Comparison of ENCODE assay signal across 8 cellular contexts in the genomic region with DNA sequence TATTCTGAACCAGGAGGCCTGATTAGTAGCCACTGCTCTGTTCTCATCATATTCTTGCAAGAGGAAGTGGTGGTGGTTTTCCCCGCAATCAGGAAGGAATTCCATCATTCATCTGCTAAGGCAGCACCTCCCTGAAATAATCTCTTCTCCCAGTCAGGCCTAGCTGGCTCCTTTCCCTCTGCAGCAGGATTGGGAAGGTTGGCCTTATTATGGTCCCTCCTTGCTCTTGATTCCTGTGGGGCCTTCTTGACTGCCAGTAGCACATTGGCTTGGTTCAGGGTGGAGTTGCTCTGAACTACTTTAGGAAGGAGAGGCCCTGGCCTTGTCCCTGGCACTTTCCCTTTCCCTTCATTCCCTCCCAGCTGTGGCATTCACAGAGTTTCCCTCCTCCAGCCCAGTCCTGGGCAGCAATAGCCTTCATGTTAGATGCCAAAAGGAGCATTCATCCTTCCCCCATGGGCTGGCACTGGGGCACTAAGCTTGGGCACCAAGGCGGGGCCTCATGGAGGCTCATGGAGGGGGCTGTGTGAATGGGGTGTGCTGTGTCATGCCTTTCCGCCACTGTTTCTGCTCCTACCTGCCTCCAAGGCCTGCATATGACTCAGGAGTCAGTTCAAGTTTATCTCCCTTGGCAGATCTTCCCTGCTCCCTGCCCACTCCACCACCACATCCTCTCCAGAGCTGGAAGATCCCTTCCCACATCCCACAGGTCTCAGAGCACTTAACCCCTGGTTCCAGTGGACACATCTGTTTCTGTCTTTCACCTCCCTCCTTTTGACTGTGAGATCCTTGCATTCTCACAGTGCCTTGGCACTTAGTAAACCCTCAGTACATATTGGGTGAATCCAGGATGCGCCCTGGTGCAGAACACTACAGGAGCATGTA. TPM values are rescaled to one million over a fixed set of nuclear protein-coding genes. Genes with fewer than 3 reads are reported as not detected.
DNase-seq lines count a peak whose midpoint lies in the region; ATAC-seq and TF ChIP-seq lines count a peak whose summit lies in the region.

No MANE protein-coding gene starts in this region.

- H3K4me3 ChIP-seq in adrenal gland (no peak overlapping the region), kidney epithelial cell (ENCODE audit: low read depth, low read length) (no peak overlapping the region)

- H3K27me3 ChIP-seq in adrenal gland (no peaks in the 10 kb centered on the region), kidney epithelial cell (ENCODE audit: control insufficient read depth, insufficient read depth, low read length) (no peaks in the 10 kb centered on the region)

- H3K9me3 ChIP-seq in adrenal gland (replicated peaks in 1 of 3) = no peaks in the 10 kb centered on the region

- intact Hi-C loops in adrenal gland (cut with DNase I) = no loop called here

- no peaks in the 10 kb centered on the region for H3K36me3 ChIP-seq in adrenal gland (replicated peaks in 1 of 2)
- no peaks in the 10 kb centered on the region for H3K36me3 ChIP-seq in kidney epithelial cell (ENCODE audit: control insufficient read depth, insufficient read depth, low read length)

- no peak overlapping the region for H3K27ac ChIP-seq in adrenal gland

- H3K4me1 ChIP-seq in adrenal gland (replicated peaks in 1 of 2) = peaks cover 0 to 5% of the 10 kb centered on the region in 2 donors

- TF ChIP-seq CTCF in adrenal gland (IDR thresholded peaks at IDR 0.05) = no peak
- TF ChIP-seq CTCF in kidney epithelial cell (IDR thresholded peaks at IDR 0.05; ENCODE audit: insufficient read depth, low read length, poor library complexity, severe bottlenecking) = no peak

- DNase-seq in AG20443 (ENCODE audit: low spot score) (peak; percentile 86), HPDE6-E6E7 (ENCODE audit: extremely low spot score) (peak; percentile 77), adrenal gland (peak in 5 of 7 donors; percentile 20 to 55 (median 30)), kidney epithelial cell (ENCODE audit: low read depth) (peak; percentile 42), NCI-H146 treated with DMSO at 0.1 percent for 48 hours (lab: John Stamatoyannopoulos, UW; ENCODE audit: unreplicated experiment) (no peak)
- DNase-seq in stimulated activated naive CD4-positive, alpha-beta T cell treated with Interleukin-2 at 50 U/mL for 16 hours (lab: John Stamatoyannopoulos, UW) = no peak

- no peak for TF ChIP-seq POLR2A in adrenal gland (IDR thresholded peaks at IDR 0.05)

- 70 to 87% (median 74%) methylated on average over 4 of the region's 4 CpGs for WGBS in adrenal gland, 4 donors

- ATAC-seq in GM21825 (IDR thresholded peaks at IDR 0.05; ENCODE audit: unreplicated experiment) = no peak
- no peak for ATAC-seq in HG03039 (IDR thresholded peaks at IDR 0.05; ENCODE audit: unreplicated experiment)

RNA-seq across cellular contexts. Expression of a gene that starts 27.6 kb away (rescaled TPM):
- total RNA-seq in adrenal gland = 100 to 1,000 TPM in 2 of 8 donors, 10 to 100 TPM in 6; 65.3 to 110 (median 83.2) TPM
- 10 to 100 TPM; 20.2 to 81.2 (median 32.5) TPM for polyA plus RNA-seq in adrenal gland
- total RNA-seq in kidney epithelial cell = 268 and 336 TPM in 2 replicates

Comparison
In these comparisons a context has a peak if more than half of its experiments do, and no peak if none do; other contexts are left out.
1. DNase-seq: peak in AG20443 (single experiment), HPDE6-E6E7 (single experiment), adrenal gland (5 of 7) and kidney epithelial cell (single experiment); none in NCI-H146 treated with DMSO at 0.1 percent for 48 hours (single experiment) and stimulated activated naive CD4-positive, alpha-beta T cell treated with Interleukin-2 at 50 U/mL for 16 hours (single experiment).